ENCODE assay signal across 18 cellular contexts in genomic region chr12:68833508-68833907, GRCh38. TPM values are rescaled to one million over a fixed set of nuclear protein-coding genes. Genes with fewer than 3 reads are reported as not detected.
DNase-seq lines count a peak whose midpoint lies in the region; ATAC-seq, FAIRE-seq and TF ChIP-seq lines count a peak whose summit lies in the region.
"Had no signal": no experiment of that assay in that cellular context is flagged by ENCODE, and none has a peak within 500 bp of the region (broad histone marks: within the 10 kb centered on the region; RNA-seq: fewer than 3 reads in every experiment).

No MANE protein-coding gene starts in this region.

- TF ChIP-seq CTCF in SK-N-SH (IDR thresholded peaks at IDR 0.05) (no peak), HFFc6 (IDR thresholded peaks at IDR 0.05) (no peak), GM12878 (IDR thresholded peaks at IDR 0.05 in 2 of 3, conservative IDR thresholded peaks at IDR 0.05 in 1 of 3; ENCODE audit: control insufficient read depth in 2 of 3, extremely low read depth in 1 of 3, insufficient read depth in 1 of 3, low read depth in 3 of 3, low read length in 3 of 3) (no peak)

- no peak overlapping the region for H3K27ac ChIP-seq in SK-N-SH (ENCODE audit: low read depth in 2 of 2, low read length in 1 of 2)
- H3K27ac ChIP-seq in GM12878 (ENCODE audit: control insufficient read depth, insufficient read depth): no peak overlapping the region
- H3K27ac ChIP-seq: BLaER1 treated with 17β-estradiol and CSF1 and Interleukin-3, amounts not matched to agents 10 nM and 100 nM; GM23248; HL-60 had no signal

- H3K9me2 ChIP-seq in SK-N-SH: no peaks in the 10 kb centered on the region

- H2AFZ ChIP-seq in SK-N-SH (ENCODE audit: low read depth) (no peak overlapping the region), GM12878 (ENCODE audit: control insufficient read depth, low read depth, low read length) (no peak overlapping the region)
- H2AFZ ChIP-seq: GM23248 had no signal

- no peak for DNase-seq in SK-N-SH
- DNase-seq in HFFc6: no peak
- no peak for DNase-seq in GM12878 (ENCODE audit: low read depth, low spot score)
- DNase-seq in NCI-H1092 (lab: John Stamatoyannopoulos, UW): no peak
- no peak for DNase-seq in COLO668 (lab: John Stamatoyannopoulos, UW; ENCODE audit: unreplicated experiment)
- DNase-seq in effector CD8-positive, alpha-beta T cell (lab: John Stamatoyannopoulos, UW): no peak
- DNase-seq: 8988T; CD4-positive, alpha-beta T cell; DMS153; DMS79; GDM1; GM23248; HCEC 1CT; IMR-90 had no signal

- TF ChIP-seq RAD21 in SK-N-SH (IDR thresholded peaks at IDR 0.05; ENCODE audit: low read length) (no peak), GM12878 (IDR thresholded peaks at IDR 0.05; ENCODE audit: insufficient read depth, low read depth, low read length) (no peak)

- H3K27me3 ChIP-seq in SK-N-SH (ENCODE audit: insufficient read depth) (no peaks in the 10 kb centered on the region), GM12878 (replicated peaks in 1 of 2; ENCODE audit: control insufficient read depth in 2 of 2, insufficient read depth in 2 of 2, low read length in 1 of 2) (no peaks in the 10 kb centered on the region)
- H3K27me3 ChIP-seq: BLaER1 treated with 17β-estradiol and CSF1 and Interleukin-3, amounts not matched to agents 10 nM and 100 nM had no signal

- H3K36me3 ChIP-seq in SK-N-SH (replicated peaks in 1 of 2; ENCODE audit: control insufficient read depth in 1 of 2, insufficient read depth in 2 of 2, low read length in 1 of 2) (peaks cover 71 to 94% of the 10 kb centered on the region in 2 experiments), GM12878 (ENCODE audit: control insufficient read depth in 2 of 2, insufficient read depth in 2 of 2, low read length in 1 of 2) (peaks cover 21 to 47% of the 10 kb centered on the region in 2 experiments)

- H3K4me1 Mint-ChIP-seq in HFFc6 (ENCODE audit: low read depth): peaks cover 36% of the 10 kb centered on the region

- H3K4me2 ChIP-seq in SK-N-SH (no peak overlapping the region), GM12878 (ENCODE audit: control insufficient read depth, insufficient read depth) (no peak overlapping the region)

- RAD21 ChIA-PET in GM12878 (lab: Charles Lee; ENCODE audit: unreplicated experiment): no interaction called here

- intact Hi-C loops in GM12878 (cut with micrococcal nuclease; ENCODE audit: unreplicated experiment): no loop called here

- H4K20me1 ChIP-seq in SK-N-SH (ENCODE audit: insufficient read depth) (peaks cover 94% of the 10 kb centered on the region), GM12878 (ENCODE audit: control insufficient read depth, insufficient read depth) (peaks cover 8% of the 10 kb centered on the region)

- H3K4me3 Mint-ChIP-seq in HFFc6: peak overlapping the region; percentile 10; the same call in 1 of the 2 replicates
- H3K4me3 Mint-ChIP-seq: CD4-positive, alpha-beta T cell had no signal

- peaks cover 86% of the 10 kb centered on the region for H3K79me2 ChIP-seq in SK-N-SH (ENCODE audit: insufficient read depth)
- no peaks in the 10 kb centered on the region; the same call in none of the 2 replicates for H3K79me2 ChIP-seq in GM12878 (ENCODE audit: control insufficient read depth, insufficient read depth, low read length)

- TF ChIP-seq EP300 in SK-N-SH (IDR thresholded peaks at IDR 0.05; ENCODE audit: borderline replicate concordance in 1 of 2, low read depth in 1 of 2, low read length in 1 of 2): no peak
- TF ChIP-seq EP300 in GM12878 (IDR thresholded peaks at IDR 0.05; ENCODE audit: borderline replicate concordance in 1 of 2, control insufficient read depth in 1 of 2, low read depth in 2 of 2, low read length in 2 of 2): no peak

- SMC1A ChIA-PET in GM12878 (lab: Charles Lee; ENCODE audit: uncharacterized antibody, unreplicated experiment): interaction anchor here (1.7 kb wide), 1 partner anchor 17 kb away, joined by 4 read pairs; no protein-coding TSS in a partner anchor

- CTCF ChIA-PET in SK-N-SH (lab: Yijun Ruan, JAX) (no interaction called here), GM12878 (lab: Yijun Ruan, JAX) (interaction anchor here (1.4 to 7.3 kb wide), 2 partner anchors 9 to 17 kb away, joined by 4 to 156 read pairs; no protein-coding TSS in a partner anchor)

- H3K27me3 Mint-ChIP-seq in HFFc6 (ENCODE audit: insufficient read depth): peaks cover 26% of the 10 kb centered on the region
- H3K27me3 Mint-ChIP-seq: CD4-positive, alpha-beta T cell had no signal

- H3K4me1 ChIP-seq in SK-N-SH (ENCODE audit: control insufficient read depth in 1 of 2, insufficient read depth in 2 of 2, low read depth in 1 of 2, low read length in 1 of 2) (peaks cover 0 to 12% of the 10 kb centered on the region in 2 experiments; a peak in 2 of 4 replicates), GM12878 (ENCODE audit: control insufficient read depth, insufficient read depth, low read length) (no peaks in the 10 kb centered on the region)

- BruUV-seq in GM12878 (replicated peaks; lab: Mats Ljungman, UMichigan): no TSS peak

- H3K9me3 Mint-ChIP-seq in HFFc6: no peaks in the 10 kb centered on the region
- H3K9me3 Mint-ChIP-seq: CD4-positive, alpha-beta T cell had no signal

- H3F3A ChIP-seq in SK-N-SH (replicated peaks; ENCODE audit: insufficient read depth): peaks cover 66% of the 10 kb centered on the region

- H3K36me3 Mint-ChIP-seq in HFFc6 (ENCODE audit: low read depth): peaks cover 44% of the 10 kb centered on the region

- no peak for ATAC-seq in SK-N-SH treated with all-trans-retinoic acid at 6 μM for 48 hours
- ATAC-seq in GM12878: no peak

- POLR2A ChIA-PET in SK-N-SH (lab: Yijun Ruan, JAX): no interaction called here
- POLR2A ChIA-PET in GM12878 (lab: Charles Lee): no interaction called here

- no peak overlapping the region for H3K27ac Mint-ChIP-seq in HFFc6
- H3K27ac Mint-ChIP-seq: CD4-positive, alpha-beta T cell had no signal

- no peak for FAIRE-seq in GM12878 (lab: Jason Lieb, UNC)
- FAIRE-seq: GM19239 had no signal

- WGBS in SK-N-SH (ENCODE audit: low lambda C conversion rate): 98% methylated on average over 4 of the region's 4 CpGs
- 98% methylated on average over 4 of the region's 4 CpGs for WGBS in GM12878 (ENCODE audit: insufficient coverage, insufficient replicate concordance, low lambda C conversion rate, missing lambda C conversion rate)

- in situ Hi-C loops in GM12878 (cut with MboI): no loop called here

- 0 out of 2 replicates have a peak, but pooled peaks have one; percentile 24 for TF ChIP-seq POLR2A in GM12878 (IDR thresholded peaks at IDR 0.05; ENCODE audit: low read depth, low read length)

- H3K9ac ChIP-seq in SK-N-SH (no peak overlapping the region), GM12878 (ENCODE audit: control insufficient read depth, insufficient read depth, low read length) (no peak overlapping the region)
- H3K9ac ChIP-seq: GM23248 had no signal

- H3K9me3 ChIP-seq in SK-N-SH: no peaks in the 10 kb centered on the region
- no peaks in the 10 kb centered on the region for H3K9me3 ChIP-seq in GM12878 (replicated peaks; ENCODE audit: control insufficient read depth, insufficient read depth, low read length)
- H3K9me3 ChIP-seq: BLaER1 treated with 17β-estradiol and CSF1 and Interleukin-3, amounts not matched to agents 10 nM and 100 nM had no signal

- H3K4me3 ChIP-seq in SK-N-SH (ENCODE audit: low read depth in 2 of 2, low read length in 1 of 2) (no peak overlapping the region), GM12878 (no peak overlapping the region)
- H3K4me3 ChIP-seq: BLaER1 treated with 17β-estradiol and CSF1 and Interleukin-3, amounts not matched to agents 10 nM and 100 nM; GM23248 had no signal

TF ChIP-seq in SK-N-SH, 30 proteins besides CTCF, POLR2A, EP300 and RAD21 (continues in another document):
- TF ChIP-seq MEF2A (IDR thresholded peaks at IDR 0.05; ENCODE audit: borderline replicate concordance, low read depth): no peak

TF ChIP-seq in SK-N-SH treated with all-trans-retinoic acid at 6 μM for 48 hours, 23 proteins besides CTCF, POLR2A, EP300 and RAD21 (continues in another document):
- no peak for TF ChIP-seq ZFP3 (CRISPR knock-in tag; IDR thresholded peaks at IDR 0.05)

TF ChIP-seq in GM12878, 131 proteins besides CTCF, POLR2A, EP300 and RAD21 (continues in another document):
- TF ChIP-seq POLR2AphosphoS5 (IDR thresholded peaks at IDR 0.05; ENCODE audit: low read length): peak; percentile 54; the same call in 1 of the 2 replicates

RNA-seq across cellular contexts. Expression of gene MDM2, which starts 25.5 kb away (rescaled TPM):
- polyA plus RNA-seq in SK-N-SH (2012; rRNA removed): 16.9 and 21.5 TPM in 2 replicates
- polyA plus RNA-seq in SK-N-SH (2012; cell fraction: cytosol; rRNA removed): 17.7 and 37.8 TPM in 2 replicates
- 60.1 and 67.7 TPM in 2 replicates for polyA plus RNA-seq in SK-N-SH (2012; cell fraction: nucleus; rRNA removed)
- total RNA-seq in HFFc6 (2021; fragmentation: NEBNext Ultra II Directional; extraction: Animal tissue kit (Norgen Biotek cat#: 25700)): 100 to 1,000 TPM; 216 to 270 (median 236) TPM
- total RNA-seq in GM12878 (2013; cell fraction: nucleolus; rRNA removed): 439 and 462 TPM in 2 replicates
- total RNA-seq in GM12878 (2014; rRNA removed): 88.1 and 113 TPM in 2 replicates
- total RNA-seq in GM12878 (2014; rRNA removed; fragmentation: Illumina TruSeq; extraction: Trizol): 158 and 173 TPM in 2 replicates
- total RNA-seq in GM12878 (2021): 164 and 174 TPM in 2 replicates
- polyA plus RNA-seq in GM12878 (2011; ENCODE audit: low read depth): 27.8 TPM
- 82.0 and 136 TPM in 2 replicates for polyA plus RNA-seq in GM12878 (2011; rRNA removed)
- 28.3 and 34.4 TPM in 2 replicates for polyA plus RNA-seq in GM12878 (2011; cell fraction: cytosol; rRNA removed)
- polyA plus RNA-seq in GM12878 (2011; cell fraction: nucleus; rRNA removed): 41.5 and 94.7 TPM in 2 replicates
- 55.6 and 89.6 TPM in 2 replicates for polyA plus RNA-seq in GM12878 (2012)
- 75.8 and 104 TPM in 2 replicates for polyA plus RNA-seq in GM12878 (2014; fragmentation: Illumina TruSeq; extraction: Trizol)
- 10 to 100 TPM; 48.2 to 65.8 TPM for polyA plus RNA-seq in GM12878 (2014; fragmentation: Nextera tagmentation; extraction: Ambion mirVana)
- 56.8 and 77.8 TPM in 2 replicates for polyA plus RNA-seq in GM12878 (2014; rRNA removed)
- polyA plus RNA-seq in GM12878 (2016; fragmentation: Nextera tagmentation; extraction: Ambion mirVana): 100 to 1,000 TPM; 145 to 171 TPM
- 154 and 263 TPM in 2 replicates for polyA minus RNA-seq in GM12878 (2011; rRNA and poly(A)+ RNA removed)
- polyA minus RNA-seq in GM12878 (2011; cell fraction: cytosol; rRNA and poly(A)+ RNA removed): 97.2 and 107 TPM in 2 replicates
- polyA minus RNA-seq in GM12878 (2011; cell fraction: nucleus; rRNA and poly(A)+ RNA removed): 157 and 218 TPM in 2 replicates

Comparison
In these comparisons a context has a peak if more than half of its experiments do, and no peak if none do; other contexts are left out.
1. Of the 26 proteins assayed by ChIP-seq in both GM12878 and SK-N-SH: peak only in GM12878: none; only in SK-N-SH: none; in both: POLR2AphosphoS5; in neither: 25.